23 cellular contexts compared by ENCODE assay signal in the genomic region with DNA sequence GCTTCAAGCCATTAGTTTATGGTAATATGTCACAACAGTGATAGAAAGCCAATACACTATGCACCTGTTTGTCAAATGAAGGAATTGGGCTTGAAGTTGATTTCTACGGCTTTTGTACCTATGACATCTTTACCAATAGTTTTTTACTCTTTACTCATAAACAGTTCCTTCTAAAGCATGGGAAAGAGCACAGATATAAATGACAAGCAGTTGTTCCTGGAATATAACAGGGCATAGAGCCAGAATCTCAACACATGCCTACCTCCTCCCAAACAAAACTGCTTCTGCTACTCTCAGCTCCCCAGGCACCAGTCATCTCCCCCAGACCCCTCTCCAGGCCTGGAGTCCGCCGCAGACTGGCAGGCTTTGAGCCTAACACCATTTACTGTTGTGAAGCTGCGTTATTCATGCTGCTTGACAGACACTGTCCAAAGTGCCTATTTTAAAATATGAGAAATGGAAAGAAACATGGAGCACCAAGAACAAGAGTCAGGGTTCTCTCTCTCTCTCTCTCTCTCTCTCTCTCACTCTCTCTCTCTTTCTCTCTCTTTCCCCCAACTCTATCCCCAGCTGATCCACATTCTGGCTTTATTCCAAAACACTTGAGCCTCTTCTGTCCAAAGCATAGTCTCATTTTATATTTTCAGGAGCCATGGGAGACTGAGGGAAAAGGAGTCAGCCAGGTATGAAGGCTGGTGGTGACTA.
DNase-seq lines count a peak whose midpoint lies in the region; ATAC-seq, FAIRE-seq and TF ChIP-seq lines count a peak whose summit lies in the region.
"Had no signal": no experiment of that assay in that cellular context is flagged by ENCODE, and none has a peak within 500 bp of the region (broad histone marks: within the 10 kb centered on the region; RNA-seq: fewer than 3 reads in every experiment).

No MANE protein-coding gene starts in this region.

- no peak overlapping the region for H3K27ac ChIP-seq in breast epithelium
- H3K27ac ChIP-seq in mammary epithelial cell (ENCODE audit: insufficient read depth, low read depth, low read length): peak overlapping the region; percentile 81
- peak overlapping the region in 2 of 4 donors; percentile 43 to 60 for H3K27ac ChIP-seq in pancreas
- H3K27ac ChIP-seq: SJSA1 had no signal

- no peak overlapping the region for H3K4me3 Mint-ChIP-seq in MCF 10A (ENCODE audit: unreplicated experiment)
- H3K4me3 Mint-ChIP-seq: CD8-positive, alpha-beta memory T cell; IgD-negative memory B cell had no signal

- dilution Hi-C loops in mammary epithelial cell (cut with HindIII; ENCODE audit: low sequenced_read_pairs): no loop called here

- no peak overlapping the region for H2AFZ ChIP-seq in mammary epithelial cell (ENCODE audit: low read depth, low read length)

- no peaks in the 10 kb centered on the region for H3K4me1 ChIP-seq in breast epithelium
- peaks cover 39% of the 10 kb centered on the region for H3K4me1 ChIP-seq in mammary epithelial cell (ENCODE audit: insufficient read depth, low read length)
- H3K4me1 ChIP-seq in pancreas: peaks cover 0 to 24% (median 0%) of the 10 kb centered on the region in 3 donors

- peaks cover 6% of the 10 kb centered on the region for H3K36me3 Mint-ChIP-seq in MCF 10A (ENCODE audit: insufficient read depth, unreplicated experiment)

- H3K9me3 ChIP-seq in breast epithelium (no peaks in the 10 kb centered on the region), mammary epithelial cell (replicated peaks; ENCODE audit: insufficient read depth, low read length) (no peaks in the 10 kb centered on the region), pancreas (no peaks in the 10 kb centered on the region)
- H3K9me3 ChIP-seq: SJSA1 had no signal

- H3K9me3 Mint-ChIP-seq in MCF 10A (ENCODE audit: unreplicated experiment): no peaks in the 10 kb centered on the region
- H3K9me3 Mint-ChIP-seq: CD8-positive, alpha-beta memory T cell; IgD-negative memory B cell had no signal

- in situ Hi-C loops in mammary epithelial cell (cut with MboI; ENCODE audit: low sequenced_read_pairs in 2 of 2): no loop called here

- no peak overlapping the region for H3K4me3 ChIP-seq in breast epithelium
- H3K4me3 ChIP-seq in mammary epithelial cell (replicated peaks in 1 of 3; ENCODE audit: insufficient read depth in 1 of 3, low read depth in 2 of 3, low read length in 3 of 3): no peak overlapping the region
- H3K4me3 ChIP-seq in pancreas: no peak overlapping the region
- H3K4me3 ChIP-seq: MG63, SJSA1 had no signal

- intact Hi-C loops in MCF 10A (cut with micrococcal nuclease): no loop called here
- intact Hi-C loops in breast epithelium (cut with DNase I; ENCODE audit: low total_unique reads): no loop called here
- intact Hi-C loops in mammary epithelial cell (cut with micrococcal nuclease): loop anchor here (2.0 kb wide), 1 partner anchor 25 kb away; no protein-coding TSS in a partner anchor
- intact Hi-C loops in pancreas (cut with DNase I): no loop called here

- CTCF ChIA-PET in MCF 10A (lab: Yijun Ruan, JAX): interaction anchor here (0.6 to 3.0 kb wide), 8 partner anchors 21 to 975 kb away, joined by 3 to 21 read pairs (median 3); no protein-coding TSS in a partner anchor
- CTCF ChIA-PET in mammary epithelial cell (lab: Charles Lee; ENCODE audit: low non-redundant PET): no interaction called here

- TF ChIP-seq POLR2A in breast epithelium (IDR thresholded peaks at IDR 0.05): no peak

- peaks cover 32% of the 10 kb centered on the region for H3K4me1 Mint-ChIP-seq in MCF 10A (ENCODE audit: insufficient read depth, unreplicated experiment)
- H3K4me1 Mint-ChIP-seq: CD8-positive, alpha-beta memory T cell; IgD-negative memory B cell had no signal

- no peaks in the 10 kb centered on the region for H3K36me3 ChIP-seq in breast epithelium
- no peaks in the 10 kb centered on the region for H3K36me3 ChIP-seq in mammary epithelial cell (ENCODE audit: insufficient read depth, low read length)
- no peaks in the 10 kb centered on the region for H3K36me3 ChIP-seq in pancreas
- H3K36me3 ChIP-seq: MG63, SJSA1 had no signal

- TF ChIP-seq CTCF in MCF 10A (IDR thresholded peaks at IDR 0.05; ENCODE audit: unreplicated experiment) (no peak), breast epithelium (IDR thresholded peaks at IDR 0.05) (no peak), mammary epithelial cell (conservative IDR thresholded peaks at IDR 0.05 in 1 of 2, IDR thresholded peaks at IDR 0.05 in 1 of 2; ENCODE audit: extremely low read depth in 1 of 2, insufficient read depth in 1 of 2, low read depth in 1 of 2, low read length in 2 of 2) (no peak), pancreas (IDR thresholded peaks at IDR 0.05) (no peak)

- no peaks in the 10 kb centered on the region for H4K20me1 ChIP-seq in mammary epithelial cell (ENCODE audit: insufficient read depth, low read length)

- H3K27me3 ChIP-seq in breast epithelium (no peaks in the 10 kb centered on the region), mammary epithelial cell (ENCODE audit: insufficient read depth, low read length) (no peaks in the 10 kb centered on the region), pancreas (no peaks in the 10 kb centered on the region)
- H3K27me3 ChIP-seq: MG63, SJSA1 had no signal

- ATAC-seq in pancreas (peak; percentile 65 to 84 (median 84)), GM18520 (IDR thresholded peaks at IDR 0.05; ENCODE audit: unreplicated experiment) (no peak)

- H3K27ac Mint-ChIP-seq in MCF 10A (ENCODE audit: low read depth, unreplicated experiment): peak overlapping the region; percentile 57
- H3K27ac Mint-ChIP-seq: CD8-positive, alpha-beta memory T cell; IgD-negative memory B cell had no signal

- 98% methylated on average over 4 of the region's 4 CpGs for WGBS in mammary epithelial cell (ENCODE audit: low coverage, missing lambda C conversion rate)
- 55 to 59% methylated on average over 4 of the region's 4 CpGs for WGBS in pancreas, 2 donors

- peak overlapping the region; percentile 35 for H3K9ac ChIP-seq in mammary epithelial cell (ENCODE audit: insufficient read depth, low read length)

- H3K4me2 ChIP-seq in mammary epithelial cell (ENCODE audit: insufficient read depth, low read depth, low read length): no peak overlapping the region

- POLR2A ChIA-PET in MCF 10A (lab: Yijun Ruan, JAX): interaction anchor here (1.4 to 3.1 kb wide), 5 partner anchors 12 to 110 kb away, joined by 5 to 20 read pairs (median 7); no protein-coding TSS in a partner anchor

- no peaks in the 10 kb centered on the region for H3K27me3 Mint-ChIP-seq in MCF 10A (ENCODE audit: insufficient read depth, unreplicated experiment)

- DNase-seq in MCF 10A (ENCODE audit: unreplicated experiment): no peak
- no peak for DNase-seq in breast epithelium (ENCODE audit: low spot score in 2 of 2)
- no peak for DNase-seq in mammary epithelial cell
- peak in 2 of 6 donors; percentile 9 to 32 for DNase-seq in pancreas
- DNase-seq in RCC 7860 (ENCODE audit: low spot score): no peak
- DNase-seq in D341Med (ENCODE audit: low spot score): no peak
- DNase-seq: AML-193; CD8-positive, alpha-beta memory T cell; DMS53; GDM1; Kasumi-1; NCI-H1048; NCI-H1417 treated with DMSO at 0.1 percent for 48 hours; NCI-H187; NCI-H2227 treated with DMSO at 0.1 percent for 48 hours; NCI-H524; NCI-H774; NK-92 treated with Interleukin-12 subunit alpha and Interleukin-12 subunit beta, amount 100 ng/mL, for 24 hours had no signal

- BruUV-seq in MCF 10A (replicated peaks; lab: Mats Ljungman, UMichigan): no TSS peak
- BruUV-seq in mammary epithelial cell (replicated peaks; lab: Mats Ljungman, UMichigan): no TSS peak

- no peaks in the 10 kb centered on the region for H3K79me2 ChIP-seq in mammary epithelial cell (ENCODE audit: insufficient read depth, low read length)

- FAIRE-seq in pancreas (lab: Jason Lieb, UNC): no peak
- FAIRE-seq in RCC 7860 (lab: Jason Lieb, UNC): no peak
- FAIRE-seq: D721Med had no signal
